In genomic region chr18:63322908-63323634, GRCh38 we compare ENCODE assay signal across 8 cellular contexts. TPM values are rescaled to one million over a fixed set of nuclear protein-coding genes. Genes with fewer than 3 reads are reported as not detected.
DNase-seq lines count a peak whose midpoint lies in the region; ATAC-seq and TF ChIP-seq lines count a peak whose summit lies in the region.

No MANE protein-coding gene starts in this region.

- H4K20me1 ChIP-seq in OCI-LY1 (ENCODE audit: insufficient read depth, low read length), result no peaks in the 10 kb centered on the region

- peak; percentile 84 for TF ChIP-seq CTCF in OCI-LY1 (IDR thresholded peaks at IDR 0.05; ENCODE audit: low read length)
- TF ChIP-seq CTCF in neutrophil (IDR thresholded peaks at IDR 0.05), result peak; percentile 74

- H3K27ac ChIP-seq in OCI-LY1 (ENCODE audit: low read depth, low read length, poor library complexity, severe bottlenecking), result peak overlapping the region; percentile 95
- H3K27ac ChIP-seq in neutrophil, result no peak overlapping the region

- H3K9me2 ChIP-seq in OCI-LY1 (ENCODE audit: low read depth, low read length), result no peaks in the 10 kb centered on the region

- ATAC-seq in activated T-cell treated with anti-CD3 and anti-CD28 coated beads, Interleukin-2, amount 50 U/mL, for 72 hours (replicated peaks in 1 of 2), result no peak
- no peak for ATAC-seq in GM19324 (IDR thresholded peaks at IDR 0.05; ENCODE audit: low FRiP score, unreplicated experiment)
- no peak for ATAC-seq in GM21528 (IDR thresholded peaks at IDR 0.05; ENCODE audit: low FRiP score, unreplicated experiment)

- no peaks in the 10 kb centered on the region for H3K9me3 Mint-ChIP-seq in activated T-cell treated with anti-CD3 and anti-CD28 coated beads, Interleukin-2, amount 50 U/mL, for 72 hours

- peaks cover 19% of the 10 kb centered on the region for H3K79me2 ChIP-seq in OCI-LY1 (ENCODE audit: insufficient read depth, low read length)

- no peak overlapping the region for H3K4me3 ChIP-seq in Jurkat, Clone E6-1 (ENCODE audit: low read length)
- peak overlapping the region; percentile 86 for H3K4me3 ChIP-seq in OCI-LY1 (ENCODE audit: low read depth, low read length, poor library complexity, severe bottlenecking)
- H3K4me3 ChIP-seq in neutrophil (ENCODE audit: low read depth in 1 of 2, low read length in 1 of 2), result no peak overlapping the region

- no peak overlapping the region for H3K27ac Mint-ChIP-seq in activated T-cell treated with anti-CD3 and anti-CD28 coated beads, Interleukin-2, amount 50 U/mL, for 72 hours

- peak overlapping the region; percentile 87 for H3K9ac ChIP-seq in OCI-LY1 (ENCODE audit: low read length)

- H3K9me3 ChIP-seq in OCI-LY1 (ENCODE audit: low read length) (no peaks in the 10 kb centered on the region), neutrophil (no peaks in the 10 kb centered on the region)

- no peaks in the 10 kb centered on the region for H3K27me3 ChIP-seq in OCI-LY1 (ENCODE audit: insufficient read depth, low read length)
- H3K27me3 ChIP-seq in neutrophil, result peaks cover 29% of the 10 kb centered on the region

- H3K4me1 Mint-ChIP-seq in activated T-cell treated with anti-CD3 and anti-CD28 coated beads, Interleukin-2, amount 50 U/mL, for 72 hours (ENCODE audit: low read depth), result peaks cover 27% of the 10 kb centered on the region

- DNase-seq in DMS53 treated with DMSO at 0.1 percent for 48 hours (lab: John Stamatoyannopoulos, UW; ENCODE audit: unreplicated experiment), result peak; percentile 94
- DNase-seq in Jurkat, Clone E6-1 (ENCODE audit: low read depth, low spot score), result peak; percentile 69
- DNase-seq in activated T-cell treated with anti-CD3 and anti-CD28 coated beads, Interleukin-2, amount 50 U/mL, for 72 hours, result peak; percentile 57 to 58
- peak; percentile 72 for DNase-seq in fibroblast of the conjunctiva (ENCODE audit: low read depth)

- H3K4me1 ChIP-seq in OCI-LY1 (ENCODE audit: insufficient read depth, low read length, severe bottlenecking), result peaks cover 29% of the 10 kb centered on the region
- peaks cover 34 to 35% of the 10 kb centered on the region in 2 experiments for H3K4me1 ChIP-seq in neutrophil (ENCODE audit: control insufficient read depth in 1 of 2, insufficient read depth in 1 of 2, low read depth in 1 of 2, low read length in 1 of 2)

- H3K36me3 Mint-ChIP-seq in activated T-cell treated with anti-CD3 and anti-CD28 coated beads, Interleukin-2, amount 50 U/mL, for 72 hours (ENCODE audit: insufficient read depth in 2 of 2), result peaks cover 7% of the 10 kb centered on the region in 2 donors

- H3K36me3 ChIP-seq in OCI-LY1 (ENCODE audit: insufficient read depth, low read length) (peaks cover 14% of the 10 kb centered on the region), neutrophil (no peaks in the 10 kb centered on the region)

- no peaks in the 10 kb centered on the region for H3F3A ChIP-seq in OCI-LY1 (ENCODE audit: insufficient read depth, low read length)

- no peak overlapping the region for H2AFZ ChIP-seq in OCI-LY1 (ENCODE audit: low read length)

- peak overlapping the region; percentile 87 for H3K4me2 ChIP-seq in OCI-LY1 (ENCODE audit: low read length)

- peak overlapping the region in 1 of 2 donors; percentile 5 for H3K4me3 Mint-ChIP-seq in activated T-cell treated with anti-CD3 and anti-CD28 coated beads, Interleukin-2, amount 50 U/mL, for 72 hours

- no peaks in the 10 kb centered on the region for H3K27me3 Mint-ChIP-seq in activated T-cell treated with anti-CD3 and anti-CD28 coated beads, Interleukin-2, amount 50 U/mL, for 72 hours (ENCODE audit: low read depth)

RNA-seq across cellular contexts. Expression of gene BCL2, which starts 3.5 kb away (rescaled TPM):
- 7.0 TPM for polyA plus RNA-seq in Jurkat, Clone E6-1 (2012; ENCODE audit: insufficient read depth, insufficient read length)
- total RNA-seq in activated T-cell treated with anti-CD3 and anti-CD28 coated beads, Interleukin-2, amount 50 U/mL, for 72 hours, result 100 to 1,000 TPM in 1 of 2 donors, 10 to 100 TPM in 1; 98.3 to 133 TPM

RNA-seq across cellular contexts. Expression of gene KDSR, which starts 43.9 kb away (rescaled TPM):
- 21.7 TPM for polyA plus RNA-seq in Jurkat, Clone E6-1 (2012; ENCODE audit: insufficient read depth, insufficient read length)
- total RNA-seq in activated T-cell treated with anti-CD3 and anti-CD28 coated beads, Interleukin-2, amount 50 U/mL, for 72 hours, result 10 to 100 TPM; 69.6 to 81.0 TPM
